Comparison of ENCODE assay signal across 28 cellular contexts in the genomic region with DNA sequence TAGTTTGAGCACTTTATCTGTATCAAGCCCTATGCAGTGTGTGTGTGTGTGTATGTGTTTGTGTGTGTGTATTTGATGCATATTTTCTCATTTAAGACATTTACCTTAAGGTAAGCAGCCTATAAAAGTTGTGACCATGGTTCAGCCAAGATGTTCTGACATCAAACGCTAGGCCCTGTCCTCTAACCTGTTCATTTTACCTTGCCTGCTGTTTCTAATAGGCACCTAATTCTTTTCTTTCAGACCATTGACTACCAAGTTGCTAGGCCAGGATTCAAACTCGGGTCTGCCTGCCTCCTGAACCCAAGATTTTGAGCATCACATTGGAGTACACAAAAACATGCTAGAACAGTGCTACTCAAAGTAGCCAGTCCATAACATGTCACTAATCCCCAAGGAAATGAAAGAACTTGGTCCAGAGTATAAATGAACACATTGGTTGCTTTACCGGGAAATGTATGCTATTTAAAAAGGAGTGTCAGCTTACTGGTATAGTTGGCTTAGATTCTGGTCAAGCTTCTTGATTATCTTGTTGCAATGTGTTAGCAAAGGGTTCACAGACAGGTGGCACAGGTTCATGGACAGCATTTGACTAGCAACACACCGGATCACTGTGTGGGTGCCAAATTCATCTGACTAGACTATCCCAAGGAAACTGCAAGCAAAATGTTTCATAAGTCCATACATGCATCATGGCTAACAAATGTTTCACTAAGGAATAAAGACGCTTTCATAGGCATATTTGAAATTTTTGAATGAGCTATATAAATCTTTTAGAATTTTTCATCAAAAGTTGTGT.
DNase-seq lines count a peak whose midpoint lies in the region; ATAC-seq, FAIRE-seq and TF ChIP-seq lines count a peak whose summit lies in the region.
"Had no signal": no experiment of that assay in that cellular context is flagged by ENCODE, and none has a peak within 500 bp of the region (broad histone marks: within the 10 kb centered on the region; RNA-seq: fewer than 3 reads in every experiment).

No MANE protein-coding gene starts in this region.

- no peak for TF ChIP-seq CTCF in PC-3 (conservative IDR thresholded peaks at IDR 0.05; ENCODE audit: low read depth, low read length)
- no peak for TF ChIP-seq CTCF in mesothelial cell of epicardium (IDR thresholded peaks at IDR 0.05; ENCODE audit: unreplicated experiment)

- H3K27me3 Mint-ChIP-seq in mesothelial cell of epicardium (ENCODE audit: low read depth): no peaks in the 10 kb centered on the region
- H3K27me3 Mint-ChIP-seq: stimulated activated memory B cell treated with anti-CD40 and anti-IgM and Interleukin-4, amounts not matched to agents 10 μg/mL and 1 μg/mL and 100 μg/mL, for 72 hours had no signal

- peaks cover 89% of the 10 kb centered on the region for H3K4me1 ChIP-seq in PC-3 (ENCODE audit: insufficient read depth, low read length)
- H3K4me1 ChIP-seq: testis had no signal

- DNase-seq in EH (ENCODE audit: low read depth): peak; percentile 38
- peak; percentile 41 for DNase-seq in PC-3
- no peak for DNase-seq in mesothelial cell of epicardium (ENCODE audit: low spot score in 2 of 2, unreplicated experiment in 2 of 2)
- DNase-seq in NOMO-1 (lab: John Stamatoyannopoulos, UW; ENCODE audit: unreplicated experiment in 2 of 2): no peak
- DNase-seq in middle frontal gyrus (ENCODE audit: extremely low spot score, low spot score): no peak
- no peak for DNase-seq in activated gamma-delta T cell (lab: John Stamatoyannopoulos, UW)
- DNase-seq: activated CD4-positive, CD25-positive, alpha-beta regulatory T cell treated with anti-CD3 and anti-CD28 coated beads, Interleukin-2, amount 50 U/mL, for 72 hours; activated T-cell treated with anti-CD3 and anti-CD28 coated beads, Interleukin-2, amount 50 U/mL, for 72 hours; body of pancreas; CD4-positive, alpha-beta memory T cell; cortex of kidney; DMS79 treated with DMSO at 0.1 percent for 48 hours; H9; hypothalamus; islet precursor cell; natural killer cell; NCI-H1092; NCI-H2029; NK-92 treated with Interleukin-12 subunit alpha and Interleukin-12 subunit beta, amount 100 ng/mL, for 24 hours; RPMI8226; sigmoid colon; testis had no signal

- ATAC-seq in PC-3: no peak
- no peak for ATAC-seq in HG02610 (IDR thresholded peaks at IDR 0.05; ENCODE audit: unreplicated experiment)
- ATAC-seq: activated naive CD4-positive, alpha-beta T cell treated with anti-CD3 and anti-CD28 coated beads, Interleukin-2, amount 50 U/mL, for 72 hours; activated T-cell treated with anti-CD3 and anti-CD28 coated beads, Interleukin-2, amount 50 U/mL, for 72 hours; body of pancreas; natural killer cell; stimulated activated memory B cell treated with anti-CD40 and anti-IgM and Interleukin-4, amounts not matched to agents 10 μg/mL and 1 μg/mL and 100 μg/mL, for 72 hours had no signal

- H2AFZ ChIP-seq in PC-3 (ENCODE audit: low read length): no peak overlapping the region

- CTCF ChIA-PET in PC-3 (lab: Charles Lee): no interaction called here

- H3K9me2 ChIP-seq in PC-3 (replicated peaks; ENCODE audit: low read length): no peaks in the 10 kb centered on the region

- H3K9me3 ChIP-seq in PC-3 (ENCODE audit: low read length): no peaks in the 10 kb centered on the region
- H3K9me3 ChIP-seq: body of pancreas, sigmoid colon, testis had no signal

- H3F3A ChIP-seq in PC-3 (ENCODE audit: low read length, unreplicated experiment): no peaks in the 10 kb centered on the region

- H3K36me3 Mint-ChIP-seq in mesothelial cell of epicardium: no peaks in the 10 kb centered on the region
- H3K36me3 Mint-ChIP-seq: activated naive CD4-positive, alpha-beta T cell treated with anti-CD3 and anti-CD28 coated beads, Interleukin-2, amount 50 U/mL, for 72 hours; CD4-positive, alpha-beta memory T cell; memory B cell; natural killer cell; stimulated activated memory B cell treated with anti-CD40 and anti-IgM and Interleukin-4, amounts not matched to agents 10 μg/mL and 1 μg/mL and 100 μg/mL, for 72 hours had no signal

- no peaks in the 10 kb centered on the region for H3K9me3 Mint-ChIP-seq in mesothelial cell of epicardium
- H3K9me3 Mint-ChIP-seq: activated naive CD4-positive, alpha-beta T cell treated with anti-CD3 and anti-CD28 coated beads, Interleukin-2, amount 50 U/mL, for 72 hours; activated T-cell treated with anti-CD3 and anti-CD28 coated beads, Interleukin-2, amount 50 U/mL, for 72 hours; H9; memory B cell; natural killer cell; stimulated activated memory B cell treated with anti-CD40 and anti-IgM and Interleukin-4, amounts not matched to agents 10 μg/mL and 1 μg/mL and 100 μg/mL, for 72 hours had no signal

- POLR2A ChIA-PET in PC-3 (lab: Charles Lee; ENCODE audit: unreplicated experiment): no interaction called here

- H4K20me1 ChIP-seq in PC-3 (ENCODE audit: low read length): no peaks in the 10 kb centered on the region

- H3K9ac ChIP-seq in PC-3 (ENCODE audit: low read length): peak overlapping the region; percentile 37

- peak overlapping the region; percentile 85 for H3K27ac Mint-ChIP-seq in mesothelial cell of epicardium
- H3K27ac Mint-ChIP-seq: activated naive CD4-positive, alpha-beta T cell treated with anti-CD3 and anti-CD28 coated beads, Interleukin-2, amount 50 U/mL, for 72 hours; activated T-cell treated with anti-CD3 and anti-CD28 coated beads, Interleukin-2, amount 50 U/mL, for 72 hours; CD4-positive, alpha-beta memory T cell; H9; memory B cell; natural killer cell; stimulated activated memory B cell treated with anti-CD40 and anti-IgM and Interleukin-4, amounts not matched to agents 10 μg/mL and 1 μg/mL and 100 μg/mL, for 72 hours had no signal

- H3K27ac ChIP-seq in PC-3 (ENCODE audit: low read length): peak overlapping the region; percentile 92
- H3K27ac ChIP-seq: body of pancreas, sigmoid colon, testis had no signal

- H3K4me1 Mint-ChIP-seq in mesothelial cell of epicardium: peaks cover 83% of the 10 kb centered on the region
- H3K4me1 Mint-ChIP-seq: CD4-positive, alpha-beta memory T cell; memory B cell; natural killer cell; stimulated activated memory B cell treated with anti-CD40 and anti-IgM and Interleukin-4, amounts not matched to agents 10 μg/mL and 1 μg/mL and 100 μg/mL, for 72 hours had no signal

- no TSS peak for BruUV-seq in PC-3 (replicated peaks; lab: Mats Ljungman, UMichigan)

- H3K4me3 Mint-ChIP-seq in mesothelial cell of epicardium: no peak overlapping the region
- H3K4me3 Mint-ChIP-seq: activated T-cell treated with anti-CD3 and anti-CD28 coated beads, Interleukin-2, amount 50 U/mL, for 72 hours; CD4-positive, alpha-beta memory T cell; H9; memory B cell; natural killer cell; stimulated activated memory B cell treated with anti-CD40 and anti-IgM and Interleukin-4, amounts not matched to agents 10 μg/mL and 1 μg/mL and 100 μg/mL, for 72 hours had no signal

- intact Hi-C loops in PC-3 (cut with micrococcal nuclease): loop anchor here (5.0 to 10.0 kb wide), 4 partner anchors 113 to 411 kb away; no protein-coding TSS in a partner anchor

- H3K27me3 ChIP-seq in PC-3 (ENCODE audit: low read length): no peaks in the 10 kb centered on the region
- H3K27me3 ChIP-seq: body of pancreas, sigmoid colon, testis had no signal

- H3K79me2 ChIP-seq in PC-3 (ENCODE audit: low read length): no peaks in the 10 kb centered on the region

- H3K4me3 ChIP-seq in PC-3 (ENCODE audit: low read length): no peak overlapping the region
- H3K4me3 ChIP-seq: body of pancreas, sigmoid colon, testis had no signal

- FAIRE-seq in colon (lab: Jason Lieb, UNC): peak; percentile 14
- FAIRE-seq: HTR-8/SVneo had no signal

- H3K36me3 ChIP-seq in PC-3 (ENCODE audit: low read depth, low read length): no peaks in the 10 kb centered on the region
- H3K36me3 ChIP-seq: sigmoid colon had no signal

- peak overlapping the region; percentile 29 for H3K4me2 ChIP-seq in PC-3 (ENCODE audit: low read length)

Comparison
In these comparisons a context has a peak if more than half of its experiments do, and no peak if none do; other contexts are left out.
1. DNase-seq: peak in EH (single experiment) and PC-3 (single experiment); none in mesothelial cell of epicardium (0 of 2), NOMO-1 (0 of 2), middle frontal gyrus (single experiment) and activated gamma-delta T cell (single experiment).